Comparison of ENCODE assay signal across 13 cellular contexts in genomic region chr4:89242864-89243740, GRCh38.
DNase-seq lines count a peak whose midpoint lies in the region; ATAC-seq lines count a peak whose summit lies in the region.
"Had no signal": no experiment of that assay in that cellular context is flagged by ENCODE, and none has a peak within 500 bp of the region (broad histone marks: within the 10 kb centered on the region; RNA-seq: fewer than 3 reads in every experiment).

No MANE protein-coding gene starts in this region.

- H3K4me1 Mint-ChIP-seq in activated T-cell treated with anti-CD3 and anti-CD28 coated beads, Interleukin-2, amount 50 U/mL, for 24 hours (ENCODE audit: low read depth) = peaks cover 49% of the 10 kb centered on the region

- no peaks in the 10 kb centered on the region for H3K9me3 Mint-ChIP-seq in activated T-cell treated with anti-CD3 and anti-CD28 coated beads, Interleukin-2, amount 50 U/mL, for 24 hours

- H3K27me3 ChIP-seq in Karpas-422 (ENCODE audit: low read length) = no peaks in the 10 kb centered on the region

- H3K4me3 ChIP-seq in Karpas-422 (ENCODE audit: low read length) = no peak overlapping the region
- H3K4me3 ChIP-seq: prostate gland had no signal

- H3K27ac ChIP-seq in Karpas-422 (ENCODE audit: low read length) = no peak overlapping the region
- H3K27ac ChIP-seq: prostate gland had no signal

- no peaks in the 10 kb centered on the region for H3K79me2 ChIP-seq in Karpas-422 (ENCODE audit: low read length)

- H3K27me3 Mint-ChIP-seq in activated T-cell treated with anti-CD3 and anti-CD28 coated beads, Interleukin-2, amount 50 U/mL, for 24 hours = no peaks in the 10 kb centered on the region

- H3K9ac ChIP-seq in Karpas-422 (ENCODE audit: low read length) = no peak overlapping the region

- no peaks in the 10 kb centered on the region for H3K9me2 ChIP-seq in Karpas-422 (replicated peaks; ENCODE audit: insufficient read depth, low read length)

- H3K4me2 ChIP-seq in Karpas-422 (ENCODE audit: low read depth, low read length, poor library complexity, severe bottlenecking) = no peak overlapping the region

- peak overlapping the region; percentile 81 for H3K27ac Mint-ChIP-seq in activated T-cell treated with anti-CD3 and anti-CD28 coated beads, Interleukin-2, amount 50 U/mL, for 24 hours

- peaks cover 37% of the 10 kb centered on the region for H3K36me3 Mint-ChIP-seq in activated T-cell treated with anti-CD3 and anti-CD28 coated beads, Interleukin-2, amount 50 U/mL, for 24 hours (ENCODE audit: low read depth)

- no peaks in the 10 kb centered on the region for H4K20me1 ChIP-seq in Karpas-422 (ENCODE audit: insufficient read depth, low read depth, low read length)

- peak; percentile 46 for ATAC-seq in sciatic nerve

- no peaks in the 10 kb centered on the region for H3K9me3 ChIP-seq in Karpas-422 (ENCODE audit: low read length)
- H3K9me3 ChIP-seq: prostate gland had no signal

- no peak overlapping the region for H3K4me3 Mint-ChIP-seq in activated T-cell treated with anti-CD3 and anti-CD28 coated beads, Interleukin-2, amount 50 U/mL, for 24 hours

- intact Hi-C loops in sciatic nerve (cut with DNase I) = no loop called here

- H2AFZ ChIP-seq in Karpas-422 (ENCODE audit: low read length) = no peak overlapping the region

- DNase-seq in activated T-cell treated with anti-CD3 and anti-CD28 coated beads, Interleukin-2, amount 50 U/mL, for 24 hours = no peak
- DNase-seq in activated T-cell treated with anti-CD3 and anti-CD28 coated beads, Interleukin-2, amount 50 U/mL, for 48 hours = no peak
- DNase-seq in NCI-H748 (lab: John Stamatoyannopoulos, UW; ENCODE audit: unreplicated experiment) (peak; percentile 89), cerebellum (ENCODE audit: low spot score) (peak; percentile 57), sciatic nerve (ENCODE audit: low spot score) (no peak), H4 (ENCODE audit: low spot score) (no peak), kidney tubule cell (ENCODE audit: low spot score) (no peak), Karpas-422 (no peak)
- DNase-seq: activated CD4-positive, alpha-beta T cell treated with anti-CD3 and anti-CD28 coated beads, Interleukin-2, amount 50 U/mL, for 48 hours; left cardiac atrium; NCI-H1048; SHP77 treated with DMSO at 0.1 percent for 48 hours had no signal

- H3K4me1 ChIP-seq in Karpas-422 (ENCODE audit: low read length) = peaks cover 6% of the 10 kb centered on the region
- H3K4me1 ChIP-seq: prostate gland had no signal

- H3K36me3 ChIP-seq in Karpas-422 (ENCODE audit: insufficient read depth, low read length) = no peaks in the 10 kb centered on the region
- H3K36me3 ChIP-seq: prostate gland had no signal

Comparison
In these comparisons a context has a peak if more than half of its experiments do, and no peak if none do; other contexts are left out.
1. DNase-seq: peak in NCI-H748 (single experiment) and cerebellum (single experiment); none in activated T-cell treated with anti-CD3 and anti-CD28 coated beads, Interleukin-2, amount 50 U/mL, for 24 hours (single experiment), activated T-cell treated with anti-CD3 and anti-CD28 coated beads, Interleukin-2, amount 50 U/mL, for 48 hours (0 of 2), sciatic nerve (single experiment), H4 (single experiment), kidney tubule cell (single experiment) and Karpas-422 (single experiment).